1 cellular context compared by ENCODE assay signal in genomic region chr12:75715682-75716081, GRCh38.
TF ChIP-seq lines count a peak whose summit lies in the region.

No MANE protein-coding gene starts in this region.

TF ChIP-seq in GM23338, 12 proteins besides CTCF, POLR2A, EP300 and RAD21 (continued from another document):
- TF ChIP-seq, protein P1, sequence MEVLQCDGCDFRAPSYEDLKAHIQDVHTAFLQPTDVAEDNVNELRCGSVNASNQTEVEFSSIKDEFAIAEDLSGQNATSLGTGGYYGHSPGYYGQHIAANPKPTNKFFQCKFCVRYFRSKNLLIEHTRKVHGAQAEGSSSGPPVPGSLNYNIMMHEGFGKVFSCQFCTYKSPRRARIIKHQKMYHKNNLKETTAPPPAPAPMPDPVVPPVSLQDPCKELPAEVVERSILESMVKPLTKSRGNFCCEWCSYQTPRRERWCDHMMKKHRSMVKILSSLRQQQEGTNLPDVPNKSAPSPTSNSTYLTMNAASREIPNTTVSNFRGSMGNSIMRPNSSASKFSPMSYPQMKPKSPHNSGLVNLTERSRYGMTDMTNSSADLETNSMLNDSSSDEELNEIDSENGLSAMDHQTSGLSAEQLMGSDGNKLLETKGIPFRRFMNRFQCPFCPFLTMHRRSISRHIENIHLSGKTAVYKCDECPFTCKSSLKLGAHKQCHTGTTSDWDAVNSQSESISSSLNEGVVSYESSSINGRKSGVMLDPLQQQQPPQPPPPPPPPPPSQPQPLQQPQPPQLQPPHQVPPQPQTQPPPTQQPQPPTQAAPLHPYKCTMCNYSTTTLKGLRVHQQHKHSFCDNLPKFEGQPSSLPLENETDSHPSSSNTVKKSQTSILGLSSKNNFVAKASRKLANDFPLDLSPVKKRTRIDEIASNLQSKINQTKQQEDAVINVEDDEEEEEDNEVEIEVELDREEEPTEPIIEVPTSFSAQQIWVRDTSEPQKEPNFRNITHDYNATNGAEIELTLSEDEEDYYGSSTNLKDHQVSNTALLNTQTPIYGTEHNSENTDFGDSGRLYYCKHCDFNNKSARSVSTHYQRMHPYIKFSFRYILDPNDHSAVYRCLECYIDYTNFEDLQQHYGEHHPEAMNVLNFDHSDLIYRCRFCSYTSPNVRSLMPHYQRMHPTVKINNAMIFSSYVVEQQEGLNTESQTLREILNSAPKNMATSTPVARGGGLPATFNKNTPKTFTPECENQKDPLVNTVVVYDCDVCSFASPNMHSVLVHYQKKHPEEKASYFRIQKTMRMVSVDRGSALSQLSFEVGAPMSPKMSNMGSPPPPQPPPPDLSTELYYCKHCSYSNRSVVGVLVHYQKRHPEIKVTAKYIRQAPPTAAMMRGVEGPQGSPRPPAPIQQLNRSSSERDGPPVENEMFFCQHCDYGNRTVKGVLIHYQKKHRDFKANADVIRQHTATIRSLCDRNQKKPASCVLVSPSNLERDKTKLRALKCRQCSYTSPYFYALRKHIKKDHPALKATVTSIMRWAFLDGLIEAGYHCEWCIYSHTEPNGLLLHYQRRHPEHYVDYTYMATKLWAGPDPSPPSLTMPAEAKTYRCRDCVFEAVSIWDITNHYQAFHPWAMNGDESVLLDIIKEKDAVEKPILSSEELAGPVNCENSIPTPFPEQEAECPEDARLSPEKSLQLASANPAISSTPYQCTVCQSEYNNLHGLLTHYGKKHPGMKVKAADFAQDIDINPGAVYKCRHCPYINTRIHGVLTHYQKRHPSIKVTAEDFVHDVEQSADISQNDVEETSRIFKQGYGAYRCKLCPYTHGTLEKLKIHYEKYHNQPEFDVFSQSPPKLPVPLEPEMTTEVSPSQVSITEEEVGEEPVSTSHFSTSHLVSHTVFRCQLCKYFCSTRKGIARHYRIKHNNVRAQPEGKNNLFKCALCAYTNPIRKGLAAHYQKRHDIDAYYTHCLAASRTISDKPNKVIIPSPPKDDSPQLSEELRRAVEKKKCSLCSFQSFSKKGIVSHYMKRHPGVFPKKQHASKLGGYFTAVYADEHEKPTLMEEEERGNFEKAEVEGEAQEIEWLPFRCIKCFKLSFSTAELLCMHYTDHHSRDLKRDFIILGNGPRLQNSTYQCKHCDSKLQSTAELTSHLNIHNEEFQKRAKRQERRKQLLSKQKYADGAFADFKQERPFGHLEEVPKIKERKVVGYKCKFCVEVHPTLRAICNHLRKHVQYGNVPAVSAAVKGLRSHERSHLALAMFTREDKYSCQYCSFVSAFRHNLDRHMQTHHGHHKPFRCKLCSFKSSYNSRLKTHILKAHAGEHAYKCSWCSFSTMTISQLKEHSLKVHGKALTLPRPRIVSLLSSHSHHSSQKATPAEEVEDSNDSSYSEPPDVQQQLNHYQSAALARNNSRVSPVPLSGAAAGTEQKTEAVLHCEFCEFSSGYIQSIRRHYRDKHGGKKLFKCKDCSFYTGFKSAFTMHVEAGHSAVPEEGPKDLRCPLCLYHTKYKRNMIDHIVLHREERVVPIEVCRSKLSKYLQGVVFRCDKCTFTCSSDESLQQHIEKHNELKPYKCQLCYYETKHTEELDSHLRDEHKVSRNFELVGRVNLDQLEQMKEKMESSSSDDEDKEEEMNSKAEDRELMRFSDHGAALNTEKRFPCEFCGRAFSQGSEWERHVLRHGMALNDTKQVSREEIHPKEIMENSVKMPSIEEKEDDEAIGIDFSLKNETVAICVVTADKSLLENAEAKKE (CRISPR knock-in tag; IDR thresholded peaks at IDR 0.05) = no peak
- no peak for TF ChIP-seq EZH2phosphoT487 (IDR thresholded peaks at IDR 0.05; ENCODE audit: unreplicated experiment)
- TF ChIP-seq STAT1 (IDR thresholded peaks at IDR 0.05; ENCODE audit: unreplicated experiment) = no peak
- TF ChIP-seq, protein P2, sequence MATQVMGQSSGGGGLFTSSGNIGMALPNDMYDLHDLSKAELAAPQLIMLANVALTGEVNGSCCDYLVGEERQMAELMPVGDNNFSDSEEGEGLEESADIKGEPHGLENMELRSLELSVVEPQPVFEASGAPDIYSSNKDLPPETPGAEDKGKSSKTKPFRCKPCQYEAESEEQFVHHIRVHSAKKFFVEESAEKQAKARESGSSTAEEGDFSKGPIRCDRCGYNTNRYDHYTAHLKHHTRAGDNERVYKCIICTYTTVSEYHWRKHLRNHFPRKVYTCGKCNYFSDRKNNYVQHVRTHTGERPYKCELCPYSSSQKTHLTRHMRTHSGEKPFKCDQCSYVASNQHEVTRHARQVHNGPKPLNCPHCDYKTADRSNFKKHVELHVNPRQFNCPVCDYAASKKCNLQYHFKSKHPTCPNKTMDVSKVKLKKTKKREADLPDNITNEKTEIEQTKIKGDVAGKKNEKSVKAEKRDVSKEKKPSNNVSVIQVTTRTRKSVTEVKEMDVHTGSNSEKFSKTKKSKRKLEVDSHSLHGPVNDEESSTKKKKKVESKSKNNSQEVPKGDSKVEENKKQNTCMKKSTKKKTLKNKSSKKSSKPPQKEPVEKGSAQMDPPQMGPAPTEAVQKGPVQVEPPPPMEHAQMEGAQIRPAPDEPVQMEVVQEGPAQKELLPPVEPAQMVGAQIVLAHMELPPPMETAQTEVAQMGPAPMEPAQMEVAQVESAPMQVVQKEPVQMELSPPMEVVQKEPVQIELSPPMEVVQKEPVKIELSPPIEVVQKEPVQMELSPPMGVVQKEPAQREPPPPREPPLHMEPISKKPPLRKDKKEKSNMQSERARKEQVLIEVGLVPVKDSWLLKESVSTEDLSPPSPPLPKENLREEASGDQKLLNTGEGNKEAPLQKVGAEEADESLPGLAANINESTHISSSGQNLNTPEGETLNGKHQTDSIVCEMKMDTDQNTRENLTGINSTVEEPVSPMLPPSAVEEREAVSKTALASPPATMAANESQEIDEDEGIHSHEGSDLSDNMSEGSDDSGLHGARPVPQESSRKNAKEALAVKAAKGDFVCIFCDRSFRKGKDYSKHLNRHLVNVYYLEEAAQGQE (IDR thresholded peaks at IDR 0.05; ENCODE audit: unreplicated experiment) = no peak
- TF ChIP-seq EZH2 (IDR thresholded peaks at IDR 0.05; ENCODE audit: low read depth, unreplicated experiment) = no peak
- TF ChIP-seq ETS1 (IDR thresholded peaks at IDR 0.05) = no peak
- TF ChIP-seq ZNF114 (CRISPR knock-in tag; IDR thresholded peaks at IDR 0.05) = no peak
TF ChIP-seq in GM23338: peak in this region for 0.
